Comparison of ENCODE assay signal across 1 cellular context in the genomic region with DNA sequence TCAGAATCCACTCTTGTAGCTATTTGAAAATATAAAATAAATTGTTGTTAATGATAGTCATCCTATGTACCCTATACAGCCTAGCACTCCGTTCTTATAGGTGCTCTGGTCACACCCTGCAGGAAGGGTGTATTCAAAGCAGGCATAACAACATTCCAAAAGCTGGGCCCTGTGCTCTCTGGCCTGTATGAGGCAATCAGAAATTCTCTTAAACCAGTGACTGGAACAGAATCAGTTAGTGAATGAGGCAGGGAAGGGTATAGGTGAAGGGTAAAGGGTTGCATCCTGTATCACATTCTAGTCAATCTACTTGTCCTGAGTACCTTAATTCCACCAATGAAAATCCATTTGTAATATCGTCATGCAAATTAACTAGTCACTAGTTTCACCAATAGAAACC.
TF ChIP-seq lines count a peak whose summit lies in the region.

No MANE protein-coding gene starts in this region.

TF ChIP-seq in H1, 55 proteins besides CTCF, POLR2A, EP300 and RAD21:
- TF ChIP-seq JUN (IDR thresholded peaks at IDR 0.05; ENCODE audit: low read depth, low read length) (no peak), CEBPB (IDR thresholded peaks at IDR 0.05; ENCODE audit: low read depth, low read length) (peak; percentile 57)
